26 cellular contexts compared by ENCODE assay signal in genomic region chr6:16060039-16060438, GRCh38.
DNase-seq lines count a peak whose midpoint lies in the region; ATAC-seq and TF ChIP-seq lines count a peak whose summit lies in the region.
"Had no signal": no experiment of that assay in that cellular context is flagged by ENCODE, and none has a peak within 500 bp of the region (broad histone marks: within the 10 kb centered on the region; RNA-seq: fewer than 3 reads in every experiment).

No MANE protein-coding gene starts in this region.

- H3K27ac ChIP-seq in neural progenitor cell (no peak overlapping the region), right cardiac atrium (ENCODE audit: low read length) (no peak overlapping the region)
- H3K27ac ChIP-seq: C4-2B, heart right ventricle, KMS-11, left lung, skin epidermis, WERI-Rb-1 had no signal

- H3K4me1 Mint-ChIP-seq in neural progenitor cell (peaks cover 20% of the 10 kb centered on the region), T-helper 17 cell (peaks cover 9% of the 10 kb centered on the region)
- H3K4me1 Mint-ChIP-seq: activated naive CD8-positive, alpha-beta T cell treated with anti-CD3 and anti-CD28 coated beads for 36 hours; stimulated activated effector memory CD8-positive, alpha-beta T cell treated with anti-CD3 and anti-CD28 coated beads, Interleukin-12 subunit alpha, Interleukin-12 subunit beta, amount 100 ng/mL, for 72 hours had no signal

- no peaks in the 10 kb centered on the region for H4K20me1 ChIP-seq in neural progenitor cell (ENCODE audit: low read depth)

- H3K27me3 Mint-ChIP-seq in neural progenitor cell (ENCODE audit: insufficient read depth, low read depth) = peaks cover 5% of the 10 kb centered on the region
- H3K27me3 Mint-ChIP-seq in T-helper 17 cell = peaks cover 6% of the 10 kb centered on the region
- H3K27me3 Mint-ChIP-seq: activated naive CD8-positive, alpha-beta T cell treated with anti-CD3 and anti-CD28 coated beads for 36 hours had no signal

- H3K4me1 ChIP-seq in neural progenitor cell (peaks cover 8% of the 10 kb centered on the region), right cardiac atrium (ENCODE audit: control insufficient read depth, insufficient read depth, low read length) (peaks cover 5% of the 10 kb centered on the region)
- H3K4me1 ChIP-seq: left lung had no signal

- H3F3A ChIP-seq in neural progenitor cell (ENCODE audit: low read depth) = no peaks in the 10 kb centered on the region

- no peak overlapping the region for H3K9ac ChIP-seq in neural progenitor cell
- H3K9ac ChIP-seq: KMS-11, SK-N-SH had no signal

- H3K27me3 ChIP-seq in neural progenitor cell (no peaks in the 10 kb centered on the region), right cardiac atrium (ENCODE audit: control insufficient read depth, insufficient read depth) (no peaks in the 10 kb centered on the region)
- H3K27me3 ChIP-seq: heart right ventricle, left lung had no signal

- peaks cover 2% of the 10 kb centered on the region for H3K36me3 Mint-ChIP-seq in neural progenitor cell
- no peaks in the 10 kb centered on the region for H3K36me3 Mint-ChIP-seq in T-helper 17 cell (ENCODE audit: low read depth)
- H3K36me3 Mint-ChIP-seq: activated naive CD8-positive, alpha-beta T cell treated with anti-CD3 and anti-CD28 coated beads for 36 hours; stimulated activated effector memory CD8-positive, alpha-beta T cell treated with anti-CD3 and anti-CD28 coated beads, Interleukin-12 subunit alpha, Interleukin-12 subunit beta, amount 100 ng/mL, for 72 hours had no signal

- H3K4me2 ChIP-seq in neural progenitor cell = no peak overlapping the region
- H3K4me2 ChIP-seq: KMS-11, SK-N-SH had no signal

- no peak overlapping the region for H3K4me3 Mint-ChIP-seq in neural progenitor cell
- no peak overlapping the region for H3K4me3 Mint-ChIP-seq in T-helper 17 cell
- H3K4me3 Mint-ChIP-seq: activated naive CD8-positive, alpha-beta T cell treated with anti-CD3 and anti-CD28 coated beads for 36 hours; neural crest cell; stimulated activated effector memory CD8-positive, alpha-beta T cell treated with anti-CD3 and anti-CD28 coated beads, Interleukin-12 subunit alpha, Interleukin-12 subunit beta, amount 100 ng/mL, for 72 hours had no signal

- intact Hi-C loops in right cardiac atrium (cut with DNase I) = no loop called here

- DNase-seq in NCI-H345 (lab: John Stamatoyannopoulos, UW) (peak; percentile 17), NCI-H345 treated with DMSO at 0.1 percent for 48 hours (lab: John Stamatoyannopoulos, UW; ENCODE audit: unreplicated experiment) (no peak), NCI-H146 treated with DMSO at 0.1 percent for 48 hours (lab: John Stamatoyannopoulos, UW; ENCODE audit: unreplicated experiment) (peak; percentile 55), SHP77 (lab: John Stamatoyannopoulos, UW) (peak; percentile 60 to 64), neural progenitor cell (ENCODE audit: low spot score) (no peak), right cardiac atrium (no peak), T-helper 17 cell (no peak)
- no peak for DNase-seq in stimulated activated CD4-positive, alpha-beta T cell treated with anti-CD3 and anti-CD28 coated beads, Interleukin-2, amount 100 ng/mL, for 24 hours
- DNase-seq: ACHN; activated CD4-positive, alpha-beta T cell treated with anti-CD3 and anti-CD28 coated beads, Interleukin-2, amount 50 U/mL, for 1 hour; activated CD8-positive, alpha-beta memory T cell treated with anti-CD3 and anti-CD28 coated beads, Interleukin-2, amount 50 U/mL, for 48 hours; activated naive CD8-positive, alpha-beta T cell treated with anti-CD3 and anti-CD28 coated beads for 36 hours; cerebellar nuclear complex; heart right ventricle; left lung; posterior cingulate gyrus; SK-N-SH; stimulated activated CD4-positive, alpha-beta T cell treated with anti-CD3 and anti-CD28 coated beads, Interleukin-1b, Interleukin-23, amount 100 ng/mL, for 48 hours; WERI-Rb-1 had no signal

- H3K79me2 ChIP-seq in neural progenitor cell (ENCODE audit: low read depth) = no peaks in the 10 kb centered on the region

- no peaks in the 10 kb centered on the region for H3K9me3 ChIP-seq in neural progenitor cell (ENCODE audit: low read depth)
- no peaks in the 10 kb centered on the region for H3K9me3 ChIP-seq in right cardiac atrium (ENCODE audit: control insufficient read depth, low read length)
- H3K9me3 ChIP-seq in T-helper 17 cell (ENCODE audit: control insufficient read depth, low read length, poor library complexity, severe bottlenecking) = no peaks in the 10 kb centered on the region
- H3K9me3 ChIP-seq: heart right ventricle, left lung, SK-N-SH had no signal

- H2AFZ ChIP-seq in neural progenitor cell (replicated peaks) = peak overlapping the region; percentile 79

- no peak for TF ChIP-seq CTCF in neural progenitor cell (IDR thresholded peaks at IDR 0.05)

- no peaks in the 10 kb centered on the region for H3K9me3 Mint-ChIP-seq in neural progenitor cell
- H3K9me3 Mint-ChIP-seq: activated naive CD8-positive, alpha-beta T cell treated with anti-CD3 and anti-CD28 coated beads for 36 hours; activated T-helper 2 cell treated with anti-CD3 and anti-CD28 coated beads, Interferon-gamma antibody, Interleukin-2, Interleukin-4, amounts not matched to agents 10 μg/mL and 5 μg/mL and 100 μg/mL, durations not matched to agents 14 hours and 24 hours and 36 hours; neural crest cell; stimulated activated effector memory CD8-positive, alpha-beta T cell treated with anti-CD3 and anti-CD28 coated beads, Interleukin-12 subunit alpha, Interleukin-12 subunit beta, amount 100 ng/mL, for 72 hours had no signal

- ATAC-seq in right cardiac atrium (no peak), T-helper 17 cell (no peak)
- ATAC-seq: HCT116; heart right ventricle; left lung; stimulated activated effector memory CD8-positive, alpha-beta T cell treated with anti-CD3 and anti-CD28 coated beads, Interleukin-12 subunit alpha, Interleukin-12 subunit beta, amount 100 ng/mL, for 72 hours had no signal

- H3K36me3 ChIP-seq in neural progenitor cell = no peaks in the 10 kb centered on the region
- H3K36me3 ChIP-seq: heart right ventricle, left lung, WERI-Rb-1 had no signal

- H3K27ac Mint-ChIP-seq in neural progenitor cell (no peak overlapping the region), T-helper 17 cell (no peak overlapping the region)
- H3K27ac Mint-ChIP-seq: activated naive CD8-positive, alpha-beta T cell treated with anti-CD3 and anti-CD28 coated beads for 36 hours; activated T-helper 2 cell treated with anti-CD3 and anti-CD28 coated beads, Interferon-gamma antibody, Interleukin-2, Interleukin-4, amounts not matched to agents 10 μg/mL and 5 μg/mL and 100 μg/mL, durations not matched to agents 14 hours and 24 hours and 36 hours; stimulated activated effector memory CD8-positive, alpha-beta T cell treated with anti-CD3 and anti-CD28 coated beads, Interleukin-12 subunit alpha, Interleukin-12 subunit beta, amount 100 ng/mL, for 72 hours had no signal

- 79% methylated on average over 3 of the region's 3 CpGs for WGBS in right cardiac atrium

- H3K4me3 ChIP-seq in neural progenitor cell (no peak overlapping the region), right cardiac atrium (ENCODE audit: low read length) (no peak overlapping the region)
- H3K4me3 ChIP-seq: heart right ventricle, left lung, skin epidermis had no signal

Comparison
In these comparisons a context has a peak if more than half of its experiments do, and no peak if none do; other contexts are left out.
1. DNase-seq: peak in NCI-H345 (single experiment), NCI-H146 treated with DMSO at 0.1 percent for 48 hours (single experiment) and SHP77 (2 of 2); none in NCI-H345 treated with DMSO at 0.1 percent for 48 hours (single experiment), neural progenitor cell (single experiment), right cardiac atrium (0 of 3), T-helper 17 cell (0 of 3) and stimulated activated CD4-positive, alpha-beta T cell treated with anti-CD3 and anti-CD28 coated beads, Interleukin-2, amount 100 ng/mL, for 24 hours (0 of 2).